ENCODE assay signal across 7 cellular contexts in the genomic region with DNA sequence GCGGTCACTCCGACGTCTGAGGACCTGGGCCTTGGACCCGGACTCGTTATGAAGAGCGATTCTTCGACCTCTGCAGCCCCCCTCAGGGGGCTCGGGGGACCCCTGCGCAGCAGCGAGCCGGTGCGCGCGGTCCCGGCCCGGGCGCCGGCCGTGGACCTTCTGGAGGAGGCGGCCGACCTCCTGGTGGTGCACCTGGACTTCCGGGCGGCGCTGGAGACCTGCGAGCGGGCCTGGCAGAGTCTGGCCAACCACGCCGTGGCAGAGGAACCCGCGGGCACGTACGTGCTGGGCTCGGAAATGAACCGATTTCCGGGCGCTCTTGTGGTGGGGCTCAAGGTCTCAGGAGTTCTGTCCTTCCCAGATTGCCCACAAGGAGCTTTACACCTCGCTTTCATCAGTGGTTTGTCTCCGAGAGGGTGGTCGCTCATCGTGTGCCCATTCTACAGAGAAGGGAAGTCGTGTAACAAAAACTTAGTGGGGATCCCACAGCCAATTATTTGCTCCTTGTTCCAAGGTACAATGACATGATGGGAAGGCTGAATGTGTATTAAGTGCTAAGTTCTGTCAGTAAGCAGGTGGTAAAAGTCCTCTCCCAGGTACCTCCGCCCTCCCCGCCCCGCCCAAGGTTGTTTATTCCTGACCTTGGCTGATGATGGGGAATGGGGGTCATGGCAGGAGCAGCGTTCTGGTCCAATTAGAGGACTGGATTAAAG. TPM values are rescaled to one million over a fixed set of nuclear protein-coding genes. Genes with fewer than 3 reads are reported as not detected.
A peak's percentile ranks its signal among the peaks of the same experiment; 100 is the strongest.
DNase-seq lines count a peak whose midpoint lies in the region; ATAC-seq, FAIRE-seq and TF ChIP-seq lines count a peak whose summit lies in the region.

No MANE protein-coding gene starts in this region.

- H3K4me3 ChIP-seq in astrocyte (ENCODE audit: insufficient read depth, low read depth, low read length) (peak overlapping the region; percentile 98), iPS-20b (ENCODE audit: low read length) (peak overlapping the region; percentile 97)

- peak overlapping the region; percentile 93 for H3K9ac ChIP-seq in astrocyte (ENCODE audit: low read length)
- peak overlapping the region; percentile 96 for H3K9ac ChIP-seq in iPS-20b (ENCODE audit: low read depth, low read length)

- H3K4me3 Mint-ChIP-seq in astrocyte (ENCODE audit: unreplicated experiment): peak overlapping the region; percentile 98

- peaks cover 9% of the 10 kb centered on the region for H3K36me3 ChIP-seq in astrocyte (ENCODE audit: insufficient read depth, low read length)
- H3K36me3 ChIP-seq in iPS-20b (ENCODE audit: insufficient read depth, low read depth, low read length): peaks cover 44% of the 10 kb centered on the region

- H3K4me1 Mint-ChIP-seq in astrocyte (ENCODE audit: low read depth, unreplicated experiment): peaks cover 33% of the 10 kb centered on the region

- peak overlapping the region; percentile 91 for H2AFZ ChIP-seq in astrocyte (ENCODE audit: low read depth, low read length)

- peaks cover 15% of the 10 kb centered on the region for H3K36me3 Mint-ChIP-seq in astrocyte (ENCODE audit: low read depth, unreplicated experiment)

- H3K4me1 ChIP-seq in astrocyte (ENCODE audit: insufficient read depth, low read length) (peaks cover 13% of the 10 kb centered on the region), iPS-20b (ENCODE audit: insufficient read depth, low read length) (peaks cover 3% of the 10 kb centered on the region; the same call in 1 of the 2 replicates)

- DNase-seq in GM13976 (ENCODE audit: low spot score): peak; percentile 54
- peak; percentile 26 to 62 for DNase-seq in SHP77 (lab: John Stamatoyannopoulos, UW)
- peak; percentile 10 for DNase-seq in astrocyte (ENCODE audit: low read depth)
- peak; percentile 58 for DNase-seq in stimulated activated CD4-positive, alpha-beta T cell treated with anti-CD3 and anti-CD28 coated beads, Interleukin-1b, Interleukin-23, amount 100 ng/mL, for 48 hours
- DNase-seq in DMS79 (lab: John Stamatoyannopoulos, UW): no peak

- peak overlapping the region; percentile 95 for H3K4me2 ChIP-seq in astrocyte (ENCODE audit: low read length)

- H3K9me3 ChIP-seq in astrocyte (ENCODE audit: insufficient read depth, low read depth, low read length) (no peaks in the 10 kb centered on the region), iPS-20b (ENCODE audit: insufficient read depth, low read depth, low read length) (no peaks in the 10 kb centered on the region)

- H3K27me3 ChIP-seq in astrocyte (ENCODE audit: insufficient read depth, low read length): no peaks in the 10 kb centered on the region
- H3K27me3 ChIP-seq in iPS-20b (ENCODE audit: insufficient read depth, low read length): no peaks in the 10 kb centered on the region

- H3K9me3 Mint-ChIP-seq in astrocyte (ENCODE audit: unreplicated experiment): no peaks in the 10 kb centered on the region

- in situ Hi-C loops in GM13976 (cut with MboI; ENCODE audit: low sequenced_read_pairs, unreplicated experiment): loop anchor here (10.0 kb wide), 1 partner anchor 254 kb away; no protein-coding TSS in a partner anchor

- peaks cover 22% of the 10 kb centered on the region for H4K20me1 ChIP-seq in astrocyte (ENCODE audit: insufficient read depth, low read length)

- no peaks in the 10 kb centered on the region for H3K27me3 Mint-ChIP-seq in astrocyte (ENCODE audit: low read depth, unreplicated experiment)

- TF ChIP-seq CTCF in GM13976 (IDR thresholded peaks at IDR 0.05; ENCODE audit: borderline replicate concordance, control extremely low read depth, extremely low read depth, insufficient read depth, missing control alignments) (peak; percentile 14), astrocyte (IDR thresholded peaks at IDR 0.05; ENCODE audit: insufficient read depth, low read depth, low read length) (no peak)

- ATAC-seq in HG02970 (IDR thresholded peaks at IDR 0.05; ENCODE audit: low FRiP score, unreplicated experiment): peak; percentile 15

- H3K79me2 ChIP-seq in astrocyte (ENCODE audit: insufficient read depth, low read length): peaks cover 51% of the 10 kb centered on the region

- peak overlapping the region; percentile 79 for H3K27ac ChIP-seq in astrocyte (ENCODE audit: low read depth, low read length)
- peak overlapping the region; percentile 40 for H3K27ac ChIP-seq in iPS-20b (ENCODE audit: low read length)

- peak overlapping the region; percentile 85 for H3K27ac Mint-ChIP-seq in astrocyte (ENCODE audit: unreplicated experiment)

- no peak for FAIRE-seq in astrocyte (lab: Jason Lieb, UNC)

RNA-seq across cellular contexts. Expression of gene PEX26, which starts 0.7 kb away (rescaled TPM):
- total RNA-seq in astrocyte: 41.7 and 41.9 TPM in 2 replicates

RNA-seq across cellular contexts. Expression of gene TUBA8, which starts 32.1 kb away (rescaled TPM):
- 0.79 TPM in 1 of 2 replicates, not detected in the other for total RNA-seq in astrocyte

RNA-seq across cellular contexts. Expression of gene MICAL3, which starts 54.1 kb away (rescaled TPM):
- 101 and 113 TPM in 2 replicates for total RNA-seq in astrocyte
